Comparison of ENCODE assay signal across 8 cellular contexts in the genomic region with DNA sequence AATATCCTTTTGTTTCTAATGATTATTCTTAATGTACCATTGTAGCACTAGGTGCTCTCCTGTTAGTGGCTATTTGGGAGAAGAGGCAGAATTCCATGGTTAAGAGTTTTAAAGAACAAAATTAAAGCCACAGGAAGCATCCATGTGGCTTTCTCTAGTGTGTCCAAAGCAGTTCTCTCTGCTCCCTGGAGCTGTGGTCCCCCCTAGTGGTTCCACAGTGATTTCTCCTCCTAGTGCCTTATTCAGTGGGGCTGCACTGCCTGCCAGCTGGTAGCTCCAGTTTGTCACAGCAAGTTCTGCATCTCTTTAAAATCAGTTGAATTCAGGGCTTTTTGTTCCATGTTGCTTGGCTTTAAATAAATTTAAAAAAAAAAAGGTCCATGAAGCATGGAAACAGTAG. TPM values are rescaled to one million over a fixed set of nuclear protein-coding genes. Genes with fewer than 3 reads are reported as not detected.
DNase-seq lines count a peak whose midpoint lies in the region; ATAC-seq, FAIRE-seq and TF ChIP-seq lines count a peak whose summit lies in the region.

No MANE protein-coding gene starts in this region.

- TF ChIP-seq CTCF in K562 (IDR thresholded peaks at IDR 0.05 in 2 of 3, conservative IDR thresholded peaks at IDR 0.05 in 1 of 3; ENCODE audit: insufficient read depth in 2 of 3, low read depth in 1 of 3, low read length in 3 of 3) (peak; percentile 60 to 67 (median 62)), CD14-positive monocyte (IDR thresholded peaks at IDR 0.05) (no peak)

- CTCF ChIA-PET in K562 (lab: Yijun Ruan, JAX; ENCODE audit: low intra/inter-chr PET ratio) = interaction anchor here (0.8 kb wide), 1 partner anchor 419 kb away, joined by 3 read pairs; no protein-coding TSS in a partner anchor

- DNase-seq in NCI-H2227 (lab: John Stamatoyannopoulos, UW; ENCODE audit: unreplicated experiment) (peak; percentile 0), NCI-H2227 treated with DMSO at 0.1 percent for 48 hours (lab: John Stamatoyannopoulos, UW) (no peak), MG63 (peak; percentile 48), K562 (ENCODE audit: extremely low read depth in 1 of 4, low spot score in 3 of 4) (peak; percentile 14 to 68 (median 40)), hippocampal formation (lab: John Stamatoyannopoulos, UW) (peak; percentile 39 to 70), stromal cell of bone marrow (ENCODE audit: low read depth) (peak; percentile 74), CD14-positive monocyte (ENCODE audit: low spot score) (no peak)

- no peak overlapping the region for H3K27ac ChIP-seq in K562 (ENCODE audit: extremely low read depth, low read depth, low read length)

- H3K9ac ChIP-seq in K562 (ENCODE audit: insufficient read depth in 1 of 2, low read depth in 2 of 2, low read length in 2 of 2) = no peak overlapping the region

- no peaks in the 10 kb centered on the region for H3K4me1 ChIP-seq in K562 (replicated peaks in 1 of 2; ENCODE audit: control insufficient read depth in 2 of 2, insufficient read depth in 2 of 2, low read length in 2 of 2)

- H3K79me2 ChIP-seq in K562 (ENCODE audit: control insufficient read depth, insufficient read depth, low read length) = no peaks in the 10 kb centered on the region

- no peaks in the 10 kb centered on the region for H3K9me3 Mint-ChIP-seq in CD14-positive monocyte

- H3K27me3 ChIP-seq in MG63 (no peaks in the 10 kb centered on the region), K562 (ENCODE audit: control insufficient read depth in 2 of 2, insufficient read depth in 2 of 2, low read length in 2 of 2) (peaks cover 3 to 13% of the 10 kb centered on the region in 2 experiments; a peak in 2 of 5 replicates)

- H3K4me3 Mint-ChIP-seq in CD14-positive monocyte = no peak overlapping the region

- no peaks in the 10 kb centered on the region for H3K9me3 ChIP-seq in MG63
- H3K9me3 ChIP-seq in K562 (replicated peaks; ENCODE audit: control insufficient read depth, insufficient read depth, low read depth, low read length) = no peaks in the 10 kb centered on the region

- H3K4me1 Mint-ChIP-seq in CD14-positive monocyte = peaks cover 9% of the 10 kb centered on the region

- TF ChIP-seq POLR2A in K562 (conservative IDR thresholded peaks at IDR 0.05) = no peak

- POLR2A ChIA-PET in K562 (lab: Yijun Ruan, JAX) = interaction anchor here (0.8 kb wide), 1 partner anchor 312 kb away, joined by 3 read pairs; no protein-coding TSS in a partner anchor

- H3K36me3 Mint-ChIP-seq in CD14-positive monocyte = no peaks in the 10 kb centered on the region

- TF ChIP-seq EP300 in K562 (IDR thresholded peaks at IDR 0.05; ENCODE audit: low read length) = no peak

- peaks cover 4 to 6% (median 6%) of the 10 kb centered on the region in 3 donors for H3K27me3 Mint-ChIP-seq in CD14-positive monocyte (ENCODE audit: low read depth in 3 of 3)

- TF ChIP-seq RAD21 in K562 (CRISPR knock-in tag; conservative IDR thresholded peaks at IDR 0.05 in 1 of 2, IDR thresholded peaks at IDR 0.05 in 1 of 2) = peak; percentile 43 to 69

- peak; percentile 82 for FAIRE-seq in K562 (lab: Jason Lieb, UNC)

- BruUV-seq in K562 (replicated peaks; lab: Mats Ljungman, UMichigan) = no TSS peak

- no peaks in the 10 kb centered on the region for H3K9me1 ChIP-seq in K562 (ENCODE audit: control insufficient read depth, insufficient read depth, low read length)

- ATAC-seq in K562 (peak; percentile 97), HG02759 (IDR thresholded peaks at IDR 0.05; ENCODE audit: unreplicated experiment) (no peak)

- H3K4me3 ChIP-seq in MG63 (no peak overlapping the region), K562 (no peak overlapping the region)

- no peaks in the 10 kb centered on the region for H3K36me3 ChIP-seq in MG63
- H3K36me3 ChIP-seq in K562 (ENCODE audit: control insufficient read depth, insufficient read depth, low read length) = no peaks in the 10 kb centered on the region

- no peak overlapping the region for H3K4me2 ChIP-seq in K562 (ENCODE audit: insufficient read depth, low read length)

- in situ Hi-C loops in K562 (cut with MboI) = no loop called here

- H4K20me1 ChIP-seq in K562 (replicated peaks; ENCODE audit: control insufficient read depth, insufficient read depth, low read length) = no peaks in the 10 kb centered on the region

- no peak overlapping the region for H3K27ac Mint-ChIP-seq in CD14-positive monocyte

- H2AFZ ChIP-seq in K562 (ENCODE audit: low read depth, low read length) = no peak overlapping the region

- intact Hi-C loops in K562 (cut with micrococcal nuclease) (loop anchor here (1.0 kb wide), 1 partner anchor 419 kb away; no protein-coding TSS in a partner anchor), CD14-positive monocyte (cut with micrococcal nuclease) (no loop called here)

TF ChIP-seq in K562, 482 proteins besides CTCF, POLR2A, EP300 and RAD21:
- TF ChIP-seq, protein P1, sequence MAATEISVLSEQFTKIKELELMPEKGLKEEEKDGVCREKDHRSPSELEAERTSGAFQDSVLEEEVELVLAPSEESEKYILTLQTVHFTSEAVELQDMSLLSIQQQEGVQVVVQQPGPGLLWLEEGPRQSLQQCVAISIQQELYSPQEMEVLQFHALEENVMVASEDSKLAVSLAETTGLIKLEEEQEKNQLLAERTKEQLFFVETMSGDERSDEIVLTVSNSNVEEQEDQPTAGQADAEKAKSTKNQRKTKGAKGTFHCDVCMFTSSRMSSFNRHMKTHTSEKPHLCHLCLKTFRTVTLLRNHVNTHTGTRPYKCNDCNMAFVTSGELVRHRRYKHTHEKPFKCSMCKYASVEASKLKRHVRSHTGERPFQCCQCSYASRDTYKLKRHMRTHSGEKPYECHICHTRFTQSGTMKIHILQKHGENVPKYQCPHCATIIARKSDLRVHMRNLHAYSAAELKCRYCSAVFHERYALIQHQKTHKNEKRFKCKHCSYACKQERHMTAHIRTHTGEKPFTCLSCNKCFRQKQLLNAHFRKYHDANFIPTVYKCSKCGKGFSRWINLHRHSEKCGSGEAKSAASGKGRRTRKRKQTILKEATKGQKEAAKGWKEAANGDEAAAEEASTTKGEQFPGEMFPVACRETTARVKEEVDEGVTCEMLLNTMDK (IDR thresholded peaks at IDR 0.05; ENCODE audit: borderline replicate concordance, insufficient read depth, low read depth, low read length, poor library complexity, severe bottlenecking) = peak; percentile 8
- peak; percentile 21; the same call in 1 of the 2 replicates for TF ChIP-seq STAG1 (CRISPR knock-in tag; IDR thresholded peaks at IDR 0.05; ENCODE audit: borderline replicate concordance)
- TF ChIP-seq, protein P2, sequence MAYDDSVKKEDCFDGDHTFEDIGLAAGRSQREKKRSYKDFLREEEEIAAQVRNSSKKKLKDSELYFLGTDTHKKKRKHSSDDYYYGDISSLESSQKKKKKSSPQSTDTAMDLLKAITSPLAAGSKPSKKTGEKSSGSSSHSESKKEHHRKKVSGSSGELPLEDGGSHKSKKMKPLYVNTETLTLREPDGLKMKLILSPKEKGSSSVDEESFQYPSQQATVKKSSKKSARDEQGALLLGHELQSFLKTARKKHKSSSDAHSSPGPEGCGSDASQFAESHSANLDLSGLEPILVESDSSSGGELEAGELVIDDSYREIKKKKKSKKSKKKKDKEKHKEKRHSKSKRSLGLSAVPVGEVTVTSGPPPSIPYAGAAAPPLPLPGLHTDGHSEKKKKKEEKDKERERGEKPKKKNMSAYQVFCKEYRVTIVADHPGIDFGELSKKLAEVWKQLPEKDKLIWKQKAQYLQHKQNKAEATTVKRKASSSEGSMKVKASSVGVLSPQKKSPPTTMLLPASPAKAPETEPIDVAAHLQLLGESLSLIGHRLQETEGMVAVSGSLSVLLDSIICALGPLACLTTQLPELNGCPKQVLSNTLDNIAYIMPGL (CRISPR knock-in tag; IDR thresholded peaks at IDR 0.05) = no peak
- peak; percentile 42; the same call in 1 of the 2 replicates for TF ChIP-seq SMC3 (conservative IDR thresholded peaks at IDR 0.05; ENCODE audit: insufficient read depth, low read depth, low read length)
- no peak for TF ChIP-seq POLR2G (IDR thresholded peaks at IDR 0.05; ENCODE audit: low read depth, low read length)

RNA-seq across cellular contexts. Expression of a gene that starts 39.6 kb away (rescaled TPM):
- 2.2 and 3.7 TPM in 2 replicates for total RNA-seq in MG63 (2014; rRNA removed; shearing (Covaris generic); ENCODE audit: low replicate concordance)
- 8.0 and 44.2 TPM in 2 replicates for total RNA-seq in K562 (2011; cell fraction: chromatin; rRNA removed; ENCODE audit: low replicate concordance)
- total RNA-seq in K562 (2011; cell fraction: nucleolus; rRNA removed) = 4.5 and 7.1 TPM in 2 replicates
- 24.4 and 41.8 TPM in 2 replicates for total RNA-seq in K562 (2011; cell fraction: nucleoplasm; rRNA removed)
- total RNA-seq in K562 (2014; rRNA removed) (5.5 and 10.9 TPM in 2 replicates), K562 (2014; rRNA removed; fragmentation: Illumina TruSeq; extraction: Trizol) (9.4 and 10.0 TPM in 2 replicates), K562 (2015; rRNA removed; fragmentation: Illumina TruSeq; extraction: Trizol) (7.6 and 8.3 TPM in 2 replicates), K562 (2021) (26.2 and 29.4 TPM in 2 replicates)
- polyA plus RNA-seq in K562 (2011; rRNA removed) (35.7 and 42.0 TPM in 2 replicates), K562 (2014; fragmentation: Illumina TruSeq; extraction: Trizol) (29.5 and 34.0 TPM in 2 replicates), K562 (2014; fragmentation: Nextera tagmentation; extraction: Ambion mirVana) (1 to 10 TPM; 3.1 to 3.7 TPM), K562 (2014; rRNA removed) (20.6 and 21.4 TPM in 2 replicates), CD14-positive monocyte (under 1 TPM; 0.41 to 0.69 TPM)
- 2.1 and 5.4 TPM in 2 replicates for polyA plus RNA-seq in K562 (2011; cell fraction: cytosol; rRNA removed)
- polyA plus RNA-seq in K562 (2011; cell fraction: nucleus; rRNA removed) = 1.8 and 2.7 TPM in 2 replicates
- polyA plus RNA-seq in K562 (2012) = 30.5 and 33.9 TPM in 2 replicates
- 18.5 and 21.2 TPM in 2 replicates for polyA minus RNA-seq in K562 (2011; rRNA and poly(A)+ RNA removed)
- polyA minus RNA-seq in K562 (2011; cell fraction: cytosol; rRNA and poly(A)+ RNA removed) = 7.5 and 8.0 TPM in 2 replicates
- 13.1 and 21.1 TPM in 2 replicates for polyA minus RNA-seq in K562 (2011; cell fraction: nucleus; rRNA and poly(A)+ RNA removed)

Comparison
In these comparisons a context has a peak if more than half of its experiments do, and no peak if none do; other contexts are left out.
1. DNase-seq: peak in NCI-H2227 (single experiment), MG63 (single experiment), K562 (4 of 4), hippocampal formation (2 of 2) and stromal cell of bone marrow (single experiment); none in NCI-H2227 treated with DMSO at 0.1 percent for 48 hours (single experiment) and CD14-positive monocyte (single experiment).